In the genomic region with DNA sequence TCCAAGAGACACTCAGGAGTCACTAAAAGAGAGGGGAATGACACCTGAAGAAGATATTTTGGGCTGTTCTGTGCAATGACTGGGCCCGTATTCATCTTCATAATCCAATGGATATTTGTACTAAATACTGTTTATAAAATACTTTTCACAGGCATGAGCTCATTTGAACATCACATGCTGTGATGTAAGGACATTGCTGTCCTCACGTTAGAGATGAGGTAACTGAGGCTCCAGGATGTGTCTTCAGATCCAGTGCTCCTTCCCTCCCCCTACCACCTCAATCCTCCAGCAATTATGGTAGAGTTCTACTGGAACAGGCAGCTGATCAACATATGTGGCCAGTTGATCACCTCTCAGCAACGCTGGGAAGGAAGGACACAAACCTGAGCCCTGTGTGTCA, we compare ENCODE assay signal across 27 cellular contexts.
"Had no signal": no experiment of that assay in that cellular context is flagged by ENCODE, and none has a peak within 500 bp of the region (broad histone marks: within the 10 kb centered on the region; RNA-seq: fewer than 3 reads in every experiment).

No MANE protein-coding gene starts in this region.

- H3K4me3 ChIP-seq: left lung, lung, mucosa of descending colon, ovary, right atrium auricular region, right lobe of liver, smooth muscle cell, tibial nerve, uterus had no signal

- H3K4me1 ChIP-seq: left lung, right lobe of liver, tibial nerve, uterus had no signal

- FAIRE-seq: islet of Langerhans, kidney had no signal

- H3K4me3 Mint-ChIP-seq: immature natural killer cell; naive thymus-derived CD4-positive, alpha-beta T cell; natural killer cell treated with Interleukin-12 subunit alpha and Interleukin-12 subunit beta and Interleukin-15 and Interleukin-18, amount 100 ng/mL, for 72 hours; stimulated activated memory B cell treated with anti-CD40 and anti-IgM and Interleukin-4, amounts not matched to agents 10 μg/mL and 1 μg/mL and 100 μg/mL, for 72 hours; stimulated activated naive CD8-positive, alpha-beta T cell treated with anti-CD3 and anti-CD28 coated beads, Interleukin-15, amount 100 ng/mL, for 72 hours; type B pancreatic cell had no signal

- H3K36me3 ChIP-seq: left lung, ovary, right atrium auricular region, right lobe of liver, tibial nerve, uterus had no signal

- H3K27me3 ChIP-seq: left lung, ovary, right atrium auricular region, right lobe of liver, tibial nerve, uterus had no signal

- ATAC-seq: left colon; left lung; mucosa of descending colon; naive thymus-derived CD4-positive, alpha-beta T cell; natural killer cell treated with Interleukin-12 subunit alpha and Interleukin-12 subunit beta and Interleukin-15 and Interleukin-18, amount 100 ng/mL, for 72 hours; right lobe of liver; stimulated activated memory B cell treated with anti-CD40 and anti-IgM and Interleukin-4, amounts not matched to agents 10 μg/mL and 1 μg/mL and 100 μg/mL, for 72 hours; stimulated activated naive CD8-positive, alpha-beta T cell treated with anti-CD3 and anti-CD28 coated beads, Interleukin-15, amount 100 ng/mL, for 72 hours had no signal

- H3K27me3 Mint-ChIP-seq: stimulated activated memory B cell treated with anti-CD40 and anti-IgM and Interleukin-4, amounts not matched to agents 10 μg/mL and 1 μg/mL and 100 μg/mL, for 72 hours had no signal

- H3K27ac ChIP-seq: left lung, ovary, right atrium auricular region, right lobe of liver, tibial nerve had no signal

- H3K27ac Mint-ChIP-seq: immature natural killer cell; naive thymus-derived CD4-positive, alpha-beta T cell; natural killer cell treated with Interleukin-12 subunit alpha and Interleukin-12 subunit beta and Interleukin-15 and Interleukin-18, amount 100 ng/mL, for 72 hours; progenitor cell of endocrine pancreas; stimulated activated memory B cell treated with anti-CD40 and anti-IgM and Interleukin-4, amounts not matched to agents 10 μg/mL and 1 μg/mL and 100 μg/mL, for 72 hours; stimulated activated naive CD8-positive, alpha-beta T cell treated with anti-CD3 and anti-CD28 coated beads, Interleukin-15, amount 100 ng/mL, for 72 hours; type B pancreatic cell had no signal

- H3K9me3 Mint-ChIP-seq: natural killer cell treated with Interleukin-12 subunit alpha and Interleukin-12 subunit beta and Interleukin-15 and Interleukin-18, amount 100 ng/mL, for 72 hours; stimulated activated naive CD8-positive, alpha-beta T cell treated with anti-CD3 and anti-CD28 coated beads, Interleukin-15, amount 100 ng/mL, for 72 hours had no signal

- H3K36me3 Mint-ChIP-seq: immature natural killer cell; naive thymus-derived CD4-positive, alpha-beta T cell; natural killer cell treated with Interleukin-12 subunit alpha and Interleukin-12 subunit beta and Interleukin-15 and Interleukin-18, amount 100 ng/mL, for 72 hours; stimulated activated memory B cell treated with anti-CD40 and anti-IgM and Interleukin-4, amounts not matched to agents 10 μg/mL and 1 μg/mL and 100 μg/mL, for 72 hours; type B pancreatic cell had no signal

- H3K9me3 ChIP-seq: left lung, mucosa of descending colon, ovary, right atrium auricular region, right lobe of liver, uterus had no signal

- DNase-seq: hypothalamus; immature natural killer cell; kidney; left colon; left lung; midbrain; mucosa of descending colon; naive thymus-derived CD4-positive, alpha-beta T cell; ovary; right lobe of liver; stimulated activated CD4-positive, alpha-beta T cell treated with anti-CD3 and anti-CD28 coated beads, Interleukin-1b, Interleukin-23, amount 100 ng/mL, for 48 hours; stimulated activated CD4-positive, alpha-beta T cell treated with anti-CD3 and anti-CD28 coated beads, Interleukin-2, amount 100 ng/mL, for 48 hours; stimulated activated CD4-positive, alpha-beta T cell treated with anti-CD3 and anti-CD28 coated beads, Interleukin-4, amount 100 ng/mL, for 4 hours; stimulated activated CD8-positive, alpha-beta memory T cell treated with anti-CD3 and anti-CD28 coated beads, Interleukin-4, amount 100 ng/mL, for 48 hours; stimulated activated naive CD4-positive, alpha-beta T cell treated with Interleukin-2 at 50 U/mL for 16 hours; stimulated activated naive CD8-positive, alpha-beta T cell treated with anti-CD3 and anti-CD28 coated beads, Interleukin-15, amount 100 ng/mL, for 72 hours; substantia nigra; uterus had no signal

- H3K4me1 Mint-ChIP-seq: immature natural killer cell; naive thymus-derived CD4-positive, alpha-beta T cell; stimulated activated memory B cell treated with anti-CD40 and anti-IgM and Interleukin-4, amounts not matched to agents 10 μg/mL and 1 μg/mL and 100 μg/mL, for 72 hours; stimulated activated naive CD8-positive, alpha-beta T cell treated with anti-CD3 and anti-CD28 coated beads, Interleukin-15, amount 100 ng/mL, for 72 hours had no signal
